ENCODE assay signal across 9 cellular contexts in genomic region chr17:2394775-2395191, GRCh38. TPM values are rescaled to one million over a fixed set of nuclear protein-coding genes. Genes with fewer than 3 reads are reported as not detected.
A peak's percentile ranks its signal among the peaks of the same experiment; 100 is the strongest.
DNase-seq lines count a peak whose midpoint lies in the region; ATAC-seq and TF ChIP-seq lines count a peak whose summit lies in the region.
"Had no signal": no experiment of that assay in that cellular context is flagged by ENCODE, and none has a peak within 500 bp of the region (broad histone marks: within the 10 kb centered on the region; RNA-seq: fewer than 3 reads in every experiment).

No MANE protein-coding gene starts in this region.

- H3K79me2 ChIP-seq in HCT116 (ENCODE audit: insufficient read depth, low read length) = peaks cover 57% of the 10 kb centered on the region

- TF ChIP-seq POLR2A in HCT116 (IDR thresholded peaks at IDR 0.05; ENCODE audit: borderline replicate concordance, extremely low read depth, insufficient read depth, insufficient read length) = no peak

- intact Hi-C loops in HCT116 (cut with micrococcal nuclease) = no loop called here

- no peak overlapping the region for H3K27ac Mint-ChIP-seq in activated naive CD8-positive, alpha-beta T cell
- peak overlapping the region; percentile 85 for H3K27ac Mint-ChIP-seq in stimulated activated effector memory CD8-positive, alpha-beta T cell treated with anti-CD3 and anti-CD28 coated beads, Interleukin-12 subunit alpha, Interleukin-12 subunit beta, amount 100 ng/mL, for 72 hours

- BruUV-seq in HCT116 (replicated peaks; lab: Mats Ljungman, UMichigan) = no TSS peak

- no peak for TF ChIP-seq RAD21 in HCT116 (IDR thresholded peaks at IDR 0.05; ENCODE audit: low read depth)

- H3K4me3 ChIP-seq in HCT116 (replicated peaks in 1 of 2; ENCODE audit: low read depth in 1 of 2, low read length in 2 of 2) = peak overlapping the region; percentile 52 to 63
- H3K4me3 ChIP-seq: mucosa of descending colon had no signal

- no peaks in the 10 kb centered on the region for H3K9me3 Mint-ChIP-seq in activated naive CD8-positive, alpha-beta T cell (ENCODE audit: low read depth)
- no peaks in the 10 kb centered on the region for H3K9me3 Mint-ChIP-seq in stimulated activated effector memory CD8-positive, alpha-beta T cell treated with anti-CD3 and anti-CD28 coated beads, Interleukin-12 subunit alpha, Interleukin-12 subunit beta, amount 100 ng/mL, for 72 hours

- peak overlapping the region; percentile 100 for H3K27ac ChIP-seq in HCT116 (ENCODE audit: low read depth, low read length)
- peak overlapping the region; percentile 98 for H3K27ac ChIP-seq in layer of hippocampus (ENCODE audit: low read depth, low read length)

- H3K4me1 Mint-ChIP-seq in activated naive CD8-positive, alpha-beta T cell (ENCODE audit: low read depth) = peaks cover 58% of the 10 kb centered on the region
- H3K4me1 Mint-ChIP-seq in stimulated activated effector memory CD8-positive, alpha-beta T cell treated with anti-CD3 and anti-CD28 coated beads, Interleukin-12 subunit alpha, Interleukin-12 subunit beta, amount 100 ng/mL, for 72 hours = peaks cover 69% of the 10 kb centered on the region

- peaks cover 49 to 91% of the 10 kb centered on the region in 2 experiments for H3K4me1 ChIP-seq in HCT116 (ENCODE audit: control insufficient read depth in 1 of 2, insufficient read depth in 2 of 2, low read length in 2 of 2)

- CTCF ChIA-PET in HCT116 (lab: Charles Lee) = no interaction called here

- no peaks in the 10 kb centered on the region for H3K9me3 ChIP-seq in HCT116 (ENCODE audit: control insufficient read depth in 1 of 2, insufficient read depth in 1 of 2, low read depth in 1 of 2, low read length in 2 of 2)
- H3K9me3 ChIP-seq: mucosa of descending colon had no signal

- no peak for TF ChIP-seq CTCF in HCT116 (IDR thresholded peaks at IDR 0.05 in 2 of 3, conservative IDR thresholded peaks at IDR 0.05 in 1 of 3; ENCODE audit: borderline replicate concordance in 1 of 3, insufficient read depth in 1 of 3, low read depth in 2 of 3, low read length in 2 of 3)

- no peak for DNase-seq in HCT116 (ENCODE audit: low read depth, low spot score)
- DNase-seq in stimulated activated effector memory CD8-positive, alpha-beta T cell treated with anti-CD3 and anti-CD28 coated beads, Interleukin-12 subunit alpha, Interleukin-12 subunit beta, amount 100 ng/mL, for 72 hours (ENCODE audit: low spot score in 2 of 2) = no peak
- no peak for DNase-seq in EL

- RAD21 ChIA-PET in HCT116 (lab: Charles Lee; ENCODE audit: low non-redundant PET in 1 of 2, low total read pairs in 2 of 2, uncharacterized antibody in 2 of 2, unreplicated experiment in 2 of 2) = no interaction called here

- H3K4me2 ChIP-seq in HCT116 (ENCODE audit: low read length) = peak overlapping the region; percentile 93

- H3K9ac ChIP-seq in HCT116 (ENCODE audit: low read length) = peak overlapping the region; percentile 100

- H2AFZ ChIP-seq in HCT116 (ENCODE audit: low read depth, low read length, poor library complexity, severe bottlenecking) = no peak overlapping the region

- H3K36me3 ChIP-seq in HCT116 (ENCODE audit: control insufficient read depth in 1 of 2, insufficient read depth in 2 of 2, low read length in 2 of 2) = no peaks in the 10 kb centered on the region

- H3K27me3 ChIP-seq in HCT116 (ENCODE audit: insufficient read depth, low read length) (no peaks in the 10 kb centered on the region), layer of hippocampus (ENCODE audit: control insufficient read depth, insufficient read depth, low read length) (no peaks in the 10 kb centered on the region)

- no peaks in the 10 kb centered on the region for H3K27me3 Mint-ChIP-seq in activated naive CD8-positive, alpha-beta T cell

- POLR2A ChIA-PET in HCT116 (lab: Charles Lee) = interaction anchor here (1.8 kb wide), 1 partner anchor 57 kb away, joined by 7 read pairs; no protein-coding TSS in a partner anchor

- peak overlapping the region; percentile 17 for H3K4me3 Mint-ChIP-seq in activated naive CD8-positive, alpha-beta T cell
- H3K4me3 Mint-ChIP-seq in stimulated activated effector memory CD8-positive, alpha-beta T cell treated with anti-CD3 and anti-CD28 coated beads, Interleukin-12 subunit alpha, Interleukin-12 subunit beta, amount 100 ng/mL, for 72 hours = peak overlapping the region; percentile 96

- ATAC-seq in HCT116 = no peak
- no peak for ATAC-seq in stimulated activated effector memory CD8-positive, alpha-beta T cell treated with anti-CD3 and anti-CD28 coated beads, Interleukin-12 subunit alpha, Interleukin-12 subunit beta, amount 100 ng/mL, for 72 hours
- no peak for ATAC-seq in esophagus mucosa
- ATAC-seq in GM18873 (IDR thresholded peaks at IDR 0.05; ENCODE audit: low FRiP score, unreplicated experiment) = no peak
- no peak for ATAC-seq in GM21528 (IDR thresholded peaks at IDR 0.05; ENCODE audit: low FRiP score, unreplicated experiment)
- ATAC-seq: mucosa of descending colon had no signal

- H4K20me1 ChIP-seq in HCT116 (ENCODE audit: insufficient read depth) = no peaks in the 10 kb centered on the region

- H3K36me3 Mint-ChIP-seq in activated naive CD8-positive, alpha-beta T cell = no peaks in the 10 kb centered on the region
- peaks cover 48% of the 10 kb centered on the region for H3K36me3 Mint-ChIP-seq in stimulated activated effector memory CD8-positive, alpha-beta T cell treated with anti-CD3 and anti-CD28 coated beads, Interleukin-12 subunit alpha, Interleukin-12 subunit beta, amount 100 ng/mL, for 72 hours

- H3K9me2 ChIP-seq in HCT116 (ENCODE audit: insufficient read depth) = no peaks in the 10 kb centered on the region

TF ChIP-seq in HCT116, 20 proteins besides CTCF, POLR2A, EP300 and RAD21 (continues in another document):
- TF ChIP-seq ZBTB33 (IDR thresholded peaks at IDR 0.05; ENCODE audit: extremely low read depth, insufficient replicate concordance, low read length) (no peak), EGR1 (IDR thresholded peaks at IDR 0.05; ENCODE audit: low read depth) (no peak), SRF (IDR thresholded peaks at IDR 0.05; ENCODE audit: low read depth) (no peak), ATF3 (IDR thresholded peaks at IDR 0.05) (no peak), CBX3 (IDR thresholded peaks at IDR 0.05; ENCODE audit: low read depth) (no peak), JUND (IDR thresholded peaks at IDR 0.05) (no peak), SIN3A (IDR thresholded peaks at IDR 0.05; ENCODE audit: low read depth) (no peak), REST (IDR thresholded peaks at IDR 0.05; ENCODE audit: low read depth) (no peak), FOSL1 (IDR thresholded peaks at IDR 0.05; ENCODE audit: low read depth) (no peak), TCF7L2 (IDR thresholded peaks at IDR 0.05; ENCODE audit: borderline replicate concordance, extremely low read depth, insufficient read depth, insufficient read length) (no peak), ELF1 (IDR thresholded peaks at IDR 0.05; ENCODE audit: borderline replicate concordance, low read depth) (no peak), MAX (IDR thresholded peaks at IDR 0.05) (no peak)

RNA-seq across cellular contexts. Expression of gene MNT, which starts 6.1 kb away (rescaled TPM):
- 37.0 TPM for total RNA-seq in HCT116 (2021; ENCODE audit: unreplicated experiment)
- 19.2 and 23.8 TPM in 2 replicates for polyA plus RNA-seq in HCT116 (2012)
- total RNA-seq in esophagus mucosa = 28.6 TPM

RNA-seq across cellular contexts. Expression of gene SGSM2, which starts 57.5 kb away (rescaled TPM):
- total RNA-seq in HCT116 (2021; ENCODE audit: unreplicated experiment) = 68.1 TPM
- 74.2 and 92.5 TPM in 2 replicates for polyA plus RNA-seq in HCT116 (2012)
- 28.1 TPM for total RNA-seq in esophagus mucosa

RNA-seq across cellular contexts. Expression of gene TSR1, which starts 58.5 kb away (rescaled TPM):
- total RNA-seq in HCT116 (2021; ENCODE audit: unreplicated experiment) (77.2 TPM), esophagus mucosa (24.5 TPM)
- 47.2 and 49.7 TPM in 2 replicates for polyA plus RNA-seq in HCT116 (2012)
